In the genomic region with DNA sequence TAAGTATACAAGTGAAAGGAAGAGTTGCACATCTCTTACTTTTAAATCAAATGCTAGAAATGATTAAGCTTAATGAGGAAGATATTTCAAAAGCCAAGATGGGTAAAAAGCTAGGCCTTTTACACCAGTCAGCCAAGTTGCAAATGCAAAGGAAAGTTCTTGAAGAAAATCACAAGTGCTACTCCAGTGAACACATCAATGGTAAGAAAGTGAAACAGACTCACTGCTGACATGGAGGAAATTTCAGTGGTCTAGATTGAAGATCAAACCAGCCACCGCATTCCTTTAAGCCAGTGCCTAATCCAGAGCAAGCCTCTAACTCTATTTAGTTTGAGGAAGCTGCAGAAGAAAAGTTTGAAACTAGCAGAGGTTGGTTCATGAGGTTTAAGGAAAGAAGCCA, we compare ENCODE assay signal across 25 cellular contexts.
DNase-seq lines count a peak whose midpoint lies in the region; ATAC-seq, FAIRE-seq and TF ChIP-seq lines count a peak whose summit lies in the region.
"Had no signal": no experiment of that assay in that cellular context is flagged by ENCODE, and none has a peak within 500 bp of the region (broad histone marks: within the 10 kb centered on the region; RNA-seq: fewer than 3 reads in every experiment).

No MANE protein-coding gene starts in this region.

- in situ Hi-C loops in Panc1 (cut with HindIII; ENCODE audit: low pct_unique_long_range_greater_than_20kb, low sequenced_read_pairs) = no loop called here

- no peak for DNase-seq in activated CD4-positive, alpha-beta memory T cell treated with anti-CD3 and anti-CD28 coated beads, Interleukin-2, amount 10 ng/mL, durations not matched to agents 7 days and 5 days
- no peak for DNase-seq in activated CD4-positive, alpha-beta memory T cell treated with anti-CD3 and anti-CD28 coated beads for 36 hours
- no peak for DNase-seq in DND-41
- DNase-seq in GM19239 (ENCODE audit: insufficient read length, low spot score) = no peak
- DNase-seq in Panc1 (ENCODE audit: low read depth, low spot score) = no peak
- DNase-seq in HuH-7 (ENCODE audit: low spot score) = no peak
- DNase-seq: BE2C, DMS53, EL, GF-D8, GM23248, H9, KG1, NCI-H1694 treated with DMSO at 0.1 percent for 48 hours, NCI-H2081 treated with DMSO at 0.1 percent for 48 hours, NCI-H2171 treated with DMSO at 0.1 percent for 48 hours, NCI-H524 treated with DMSO at 0.1 percent for 48 hours had no signal

- intact Hi-C loops in activated CD4-positive, alpha-beta memory T cell treated with anti-CD3 and anti-CD28 coated beads for 36 hours (cut with micrococcal nuclease) = no loop called here
- intact Hi-C loops in Panc1 (cut with micrococcal nuclease; ENCODE audit: unreplicated experiment) = loop anchor here (10.0 kb wide), 1 partner anchor 53 kb away; no protein-coding TSS in a partner anchor

- H3K27me3 Mint-ChIP-seq in activated CD4-positive, alpha-beta memory T cell treated with anti-CD3 and anti-CD28 coated beads, Interleukin-2, amount 10 ng/mL, durations not matched to agents 7 days and 5 days = no peaks in the 10 kb centered on the region
- H3K27me3 Mint-ChIP-seq in activated CD4-positive, alpha-beta memory T cell treated with anti-CD3 and anti-CD28 coated beads for 36 hours = no peaks in the 10 kb centered on the region

- H3K36me3 ChIP-seq in DND-41 (ENCODE audit: insufficient read depth, low read length) (peaks cover 26% of the 10 kb centered on the region), Panc1 (ENCODE audit: control insufficient read depth, insufficient read depth, low read length) (no peaks in the 10 kb centered on the region; the same call in 1 of the 2 replicates)
- H3K36me3 ChIP-seq: BE2C had no signal

- H3K27me3 ChIP-seq in DND-41 (ENCODE audit: insufficient read depth, low read length, poor library complexity) (no peaks in the 10 kb centered on the region), Panc1 (ENCODE audit: control insufficient read depth, insufficient read depth, low read length) (no peaks in the 10 kb centered on the region)
- H3K27me3 ChIP-seq: BE2C, SJSA1 had no signal

- H3K4me1 Mint-ChIP-seq in activated CD4-positive, alpha-beta memory T cell treated with anti-CD3 and anti-CD28 coated beads, Interleukin-2, amount 10 ng/mL, durations not matched to agents 7 days and 5 days = peaks cover 17% of the 10 kb centered on the region
- peaks cover 8% of the 10 kb centered on the region for H3K4me1 Mint-ChIP-seq in activated CD4-positive, alpha-beta memory T cell treated with anti-CD3 and anti-CD28 coated beads for 36 hours (ENCODE audit: low read depth)
- H3K4me1 Mint-ChIP-seq: H9 had no signal

- no peaks in the 10 kb centered on the region for H3K4me1 ChIP-seq in DND-41 (ENCODE audit: insufficient read depth, low read length)
- H3K4me1 ChIP-seq in Panc1 (ENCODE audit: control insufficient read depth, insufficient read depth, low read length) = no peaks in the 10 kb centered on the region
- H3K4me1 ChIP-seq: BE2C, SJSA1 had no signal

- no peak overlapping the region for H3K27ac ChIP-seq in DND-41 (ENCODE audit: low read length)
- no peak overlapping the region for H3K27ac ChIP-seq in Panc1 (ENCODE audit: low read length)
- H3K27ac ChIP-seq: GM23248, HL-60, SJSA1 had no signal

- H3K9me3 ChIP-seq in DND-41 (ENCODE audit: insufficient read depth, low read length, severe bottlenecking) (no peaks in the 10 kb centered on the region), Panc1 (ENCODE audit: control insufficient read depth, insufficient read depth, low read depth, low read length) (no peaks in the 10 kb centered on the region)
- H3K9me3 ChIP-seq: BE2C had no signal

- FAIRE-seq in GM19239 (lab: Jason Lieb, UNC) = peak; percentile 68
- FAIRE-seq: A204.1, D721Med, HepG2, RCC 7860 had no signal

- CTCF ChIA-PET in activated CD4-positive, alpha-beta memory T cell treated with anti-CD3 and anti-CD28 coated beads, Interleukin-2, amount 10 ng/mL, durations not matched to agents 7 days and 5 days (lab: Charles Lee) = interaction anchor here (0.6 to 1.4 kb wide), 5 partner anchors 11 to 399 kb away, joined by 3 to 6 read pairs (median 3); no protein-coding TSS in a partner anchor
- CTCF ChIA-PET in activated CD4-positive, alpha-beta memory T cell treated with anti-CD3 and anti-CD28 coated beads for 36 hours (lab: Charles Lee) = no interaction called here
- CTCF ChIA-PET in Panc1 (lab: Charles Lee) = no interaction called here

- ATAC-seq in DND-41 (ENCODE audit: insufficient read depth, low read depth) = peak; percentile 47; the same call in 2 of the 3 replicates
- ATAC-seq in Panc1 = no peak
- no peak for ATAC-seq in HG03439 (IDR thresholded peaks at IDR 0.05; ENCODE audit: unreplicated experiment)
- no peak for ATAC-seq in GM18868 (IDR thresholded peaks at IDR 0.05; ENCODE audit: unreplicated experiment)
- ATAC-seq: HepG2 had no signal

- H3K4me3 ChIP-seq in DND-41 (ENCODE audit: low read depth in 1 of 2, low read length in 2 of 2) (no peak overlapping the region), Panc1 (ENCODE audit: low read depth in 2 of 2, low read length in 2 of 2) (no peak overlapping the region)
- H3K4me3 ChIP-seq: GM23248, SJSA1 had no signal

- H2AFZ ChIP-seq in DND-41 (ENCODE audit: low read depth, low read length) = no peak overlapping the region
- H2AFZ ChIP-seq: GM23248 had no signal

- H3K9ac ChIP-seq in DND-41 (ENCODE audit: low read depth, low read length) = no peak overlapping the region
- H3K9ac ChIP-seq: GM23248 had no signal

- H3K79me2 ChIP-seq in DND-41 (ENCODE audit: insufficient read depth, low read length) = no peaks in the 10 kb centered on the region

- BruUV-seq in Panc1 (replicated peaks; lab: Mats Ljungman, UMichigan) = TSS peak; percentile 36

- peaks cover 28% of the 10 kb centered on the region for H3K36me3 Mint-ChIP-seq in activated CD4-positive, alpha-beta memory T cell treated with anti-CD3 and anti-CD28 coated beads, Interleukin-2, amount 10 ng/mL, durations not matched to agents 7 days and 5 days (ENCODE audit: low read depth)
- peaks cover 22% of the 10 kb centered on the region for H3K36me3 Mint-ChIP-seq in activated CD4-positive, alpha-beta memory T cell treated with anti-CD3 and anti-CD28 coated beads for 36 hours

- TF ChIP-seq CTCF in DND-41 (IDR thresholded peaks at IDR 0.05; ENCODE audit: borderline replicate concordance, extremely low read depth, low read length, poor library complexity, severe bottlenecking) (no peak), Panc1 (IDR thresholded peaks at IDR 0.05) (no peak)

- H3K4me2 ChIP-seq in DND-41 (ENCODE audit: insufficient read depth, low read length) = no peak overlapping the region

- POLR2A ChIA-PET in activated CD4-positive, alpha-beta memory T cell treated with anti-CD3 and anti-CD28 coated beads, Interleukin-2, amount 10 ng/mL, durations not matched to agents 7 days and 5 days (lab: Charles Lee) = interaction anchor here (1.2 kb wide), 1 partner anchor 11 kb away, joined by 5 read pairs; no protein-coding TSS in a partner anchor
- POLR2A ChIA-PET in activated CD4-positive, alpha-beta memory T cell treated with anti-CD3 and anti-CD28 coated beads for 36 hours (lab: Charles Lee) = no interaction called here
- POLR2A ChIA-PET in Panc1 (lab: Charles Lee) = interaction anchor here (0.6 kb wide), 1 partner anchor 158 kb away, joined by 14 read pairs; no protein-coding TSS in a partner anchor

- no peak overlapping the region for H3K4me3 Mint-ChIP-seq in activated CD4-positive, alpha-beta memory T cell treated with anti-CD3 and anti-CD28 coated beads, Interleukin-2, amount 10 ng/mL, durations not matched to agents 7 days and 5 days
- no peak overlapping the region for H3K4me3 Mint-ChIP-seq in activated CD4-positive, alpha-beta memory T cell treated with anti-CD3 and anti-CD28 coated beads for 36 hours
- H3K4me3 Mint-ChIP-seq: H9 had no signal

- H3K27ac Mint-ChIP-seq in activated CD4-positive, alpha-beta memory T cell treated with anti-CD3 and anti-CD28 coated beads, Interleukin-2, amount 10 ng/mL, durations not matched to agents 7 days and 5 days = peak overlapping the region; percentile 9
- no peak overlapping the region for H3K27ac Mint-ChIP-seq in activated CD4-positive, alpha-beta memory T cell treated with anti-CD3 and anti-CD28 coated beads for 36 hours

- H4K20me1 ChIP-seq in DND-41 (ENCODE audit: insufficient read depth, low read length) = no peaks in the 10 kb centered on the region

- no peaks in the 10 kb centered on the region for H3K9me3 Mint-ChIP-seq in activated CD4-positive, alpha-beta memory T cell treated with anti-CD3 and anti-CD28 coated beads, Interleukin-2, amount 10 ng/mL, durations not matched to agents 7 days and 5 days
- no peaks in the 10 kb centered on the region for H3K9me3 Mint-ChIP-seq in activated CD4-positive, alpha-beta memory T cell treated with anti-CD3 and anti-CD28 coated beads for 36 hours
- H3K9me3 Mint-ChIP-seq: H9 had no signal
